ENCODE assay signal across 18 cellular contexts in genomic region chr22:42158456-42159132, GRCh38. TPM values are rescaled to one million over a fixed set of nuclear protein-coding genes. Genes with fewer than 3 reads are reported as not detected.
DNase-seq lines count a peak whose midpoint lies in the region; ATAC-seq and TF ChIP-seq lines count a peak whose summit lies in the region.
"Had no signal": no experiment of that assay in that cellular context is flagged by ENCODE, and none has a peak within 500 bp of the region (broad histone marks: within the 10 kb centered on the region; RNA-seq: fewer than 3 reads in every experiment).

No MANE protein-coding gene starts in this region.

- TF ChIP-seq POLR2A in ovary (IDR thresholded peaks at IDR 0.05), result no peak

- H3K36me3 ChIP-seq in mucosa of descending colon (ENCODE audit: low read depth), result no peaks in the 10 kb centered on the region
- no peaks in the 10 kb centered on the region for H3K36me3 ChIP-seq in ovary
- H3K36me3 ChIP-seq: HAP-1 had no signal

- intact Hi-C loops in mucosa of descending colon (cut with DNase I, micrococcal nuclease), result no loop called here
- intact Hi-C loops in ovary (cut with DNase I), result no loop called here

- peak overlapping the region; percentile 1 for H3K27ac Mint-ChIP-seq in activated T-cell treated with anti-CD3 and anti-CD28 coated beads, Interleukin-2, amount 50 U/mL, for 24 hours
- no peak overlapping the region for H3K27ac Mint-ChIP-seq in chondrocyte (ENCODE audit: unreplicated experiment)
- H3K27ac Mint-ChIP-seq: CD8-positive, alpha-beta T cell had no signal

- no peak for DNase-seq in activated T-cell treated with anti-CD3 and anti-CD28 coated beads, Interleukin-2, amount 50 U/mL, for 24 hours
- DNase-seq in activated T-cell treated with anti-CD3 and anti-CD28 coated beads, Interleukin-2, amount 50 U/mL, for 4 hours, result no peak
- DNase-seq in chondrocyte (ENCODE audit: low spot score) (peak; percentile 18), mucosa of descending colon (no peak), ovary (no peak), NCI-H446 treated with DMSO at 0.1 percent for 48 hours (lab: John Stamatoyannopoulos, UW) (no peak), HEK293T (ENCODE audit: extremely low spot score) (no peak)
- DNase-seq: 8988T; CD8-positive, alpha-beta T cell; COR-L47; DMS 273 treated with DMSO at 0.1 percent for 48 hours; DMS53; GM23248 had no signal

- H3K27me3 Mint-ChIP-seq in activated T-cell treated with anti-CD3 and anti-CD28 coated beads, Interleukin-2, amount 50 U/mL, for 24 hours, result no peaks in the 10 kb centered on the region
- no peaks in the 10 kb centered on the region for H3K27me3 Mint-ChIP-seq in activated T-cell treated with anti-CD3 and anti-CD28 coated beads, Interleukin-2, amount 50 U/mL, for 4 hours (ENCODE audit: low read depth)
- H3K27me3 Mint-ChIP-seq in chondrocyte (ENCODE audit: low read depth), result no peaks in the 10 kb centered on the region

- H3K4me3 Mint-ChIP-seq in activated T-cell treated with anti-CD3 and anti-CD28 coated beads, Interleukin-2, amount 50 U/mL, for 24 hours, result no peak overlapping the region
- no peak overlapping the region for H3K4me3 Mint-ChIP-seq in activated T-cell treated with anti-CD3 and anti-CD28 coated beads, Interleukin-2, amount 50 U/mL, for 4 hours
- H3K4me3 Mint-ChIP-seq in chondrocyte (ENCODE audit: unreplicated experiment), result no peak overlapping the region
- H3K4me3 Mint-ChIP-seq: CD14-positive monocyte; CD8-positive, alpha-beta T cell had no signal

- H3K4me1 ChIP-seq in mucosa of descending colon (ENCODE audit: low read depth) (peaks cover 13% of the 10 kb centered on the region), ovary (ENCODE audit: insufficient read depth) (no peaks in the 10 kb centered on the region)
- H3K4me1 ChIP-seq: BLaER1, HAP-1 had no signal

- POLR2A ChIA-PET in HEK293T (lab: Yijun Ruan, JAX), result interaction anchor here (0.6 kb wide), 1 partner anchor 69 kb away, joined by 3 read pairs; no protein-coding TSS in a partner anchor

- no peaks in the 10 kb centered on the region for H3K9me3 Mint-ChIP-seq in activated T-cell treated with anti-CD3 and anti-CD28 coated beads, Interleukin-2, amount 50 U/mL, for 24 hours
- no peaks in the 10 kb centered on the region for H3K9me3 Mint-ChIP-seq in activated T-cell treated with anti-CD3 and anti-CD28 coated beads, Interleukin-2, amount 50 U/mL, for 4 hours
- no peaks in the 10 kb centered on the region for H3K9me3 Mint-ChIP-seq in chondrocyte (ENCODE audit: low read depth)
- H3K9me3 Mint-ChIP-seq: CD14-positive monocyte; CD8-positive, alpha-beta T cell had no signal

- WGBS in ovary, 3 donors, result 89 to 91% (median 89%) methylated on average over 16 of the region's 16 CpGs

- no peak for TF ChIP-seq EP300 in ovary (IDR thresholded peaks at IDR 0.05)

- peaks cover 62% of the 10 kb centered on the region for H3K36me3 Mint-ChIP-seq in activated T-cell treated with anti-CD3 and anti-CD28 coated beads, Interleukin-2, amount 50 U/mL, for 24 hours (ENCODE audit: low read depth)
- peaks cover 16% of the 10 kb centered on the region for H3K36me3 Mint-ChIP-seq in activated T-cell treated with anti-CD3 and anti-CD28 coated beads, Interleukin-2, amount 50 U/mL, for 4 hours (ENCODE audit: insufficient read depth)
- H3K36me3 Mint-ChIP-seq in chondrocyte (ENCODE audit: low read depth), result peaks cover 7% of the 10 kb centered on the region

- TF ChIP-seq CTCF in chondrocyte (IDR thresholded peaks at IDR 0.05) (no peak), mucosa of descending colon (IDR thresholded peaks at IDR 0.05) (no peak), ovary (IDR thresholded peaks at IDR 0.05) (no peak)

- no peaks in the 10 kb centered on the region for H3K4me1 Mint-ChIP-seq in activated T-cell treated with anti-CD3 and anti-CD28 coated beads, Interleukin-2, amount 50 U/mL, for 24 hours (ENCODE audit: low read depth)
- H3K4me1 Mint-ChIP-seq in activated T-cell treated with anti-CD3 and anti-CD28 coated beads, Interleukin-2, amount 50 U/mL, for 4 hours (ENCODE audit: low read depth), result no peaks in the 10 kb centered on the region
- H3K4me1 Mint-ChIP-seq in chondrocyte (ENCODE audit: low read depth), result no peaks in the 10 kb centered on the region

- ATAC-seq in activated T-cell treated with anti-CD3 and anti-CD28 coated beads, Interleukin-2, amount 50 U/mL, for 4 hours, result no peak
- ATAC-seq in mucosa of descending colon, result peak; percentile 52
- ATAC-seq: CD8-positive, alpha-beta T cell had no signal

- H3K27ac ChIP-seq in ovary, result no peak overlapping the region
- H3K27ac ChIP-seq: BLaER1, GM23248, HL-60 had no signal

- CTCF ChIA-PET in HEK293T (lab: Yijun Ruan, JAX), result no interaction called here

- H3K9me3 ChIP-seq in mucosa of descending colon (no peaks in the 10 kb centered on the region), ovary (no peaks in the 10 kb centered on the region)
- H3K9me3 ChIP-seq: BLaER1, HAP-1 had no signal

- H3K27me3 ChIP-seq in ovary, result no peaks in the 10 kb centered on the region
- H3K27me3 ChIP-seq: BLaER1 had no signal

- H3K4me3 ChIP-seq in mucosa of descending colon (no peak overlapping the region), ovary (no peak overlapping the region)
- H3K4me3 ChIP-seq: BLaER1, GM23248, HAP-1 had no signal

TF ChIP-seq in HEK293T, 16 proteins besides CTCF, POLR2A, EP300 and RAD21:
- no peak for TF ChIP-seq LEF1 (IDR thresholded peaks at IDR 0.05; ENCODE audit: borderline replicate concordance)
- no peak for TF ChIP-seq SUZ12 (IDR thresholded peaks at IDR 0.05)
- TF ChIP-seq FOXK2 (IDR thresholded peaks at IDR 0.05), result no peak
- TF ChIP-seq SP1 (IDR thresholded peaks at IDR 0.05), result no peak
- TF ChIP-seq FOXM1 (IDR thresholded peaks at IDR 0.05; ENCODE audit: borderline replicate concordance), result no peak
- no peak for TF ChIP-seq TARDBP (IDR thresholded peaks at IDR 0.05)
- TF ChIP-seq NFRKB (IDR thresholded peaks at IDR 0.05), result no peak
- no peak for TF ChIP-seq CTBP1 (IDR thresholded peaks at IDR 0.05; ENCODE audit: borderline replicate concordance)

RNA-seq across cellular contexts. Expression of gene CYP2D6, which starts 28.0 kb away (rescaled TPM):
- 1 to 10 TPM; 1.1 to 2.3 (median 1.9) TPM for total RNA-seq in activated T-cell treated with anti-CD3 and anti-CD28 coated beads, Interleukin-2, amount 50 U/mL, for 4 hours
- total RNA-seq in chondrocyte (0.75 to 1.7 TPM (median 0.95 TPM) in 3 replicates), mucosa of descending colon (10 to 100 TPM in 1 of 3 donors, 1 to 10 TPM in 2; 3.8 to 10.0 (median 4.7) TPM), ovary (1 to 10 TPM in 4 of 7 donors, under 1 TPM in 3; 0.73 to 2.0 (median 1.2) TPM)
- polyA plus RNA-seq in ovary, result under 1 TPM; 0.28 to 0.30 TPM
- total RNA-seq: GM23248, H4 had no signal
- polyA plus RNA-seq: CD14-positive monocyte had no signal
